ENCODE assay signal across 23 cellular contexts in genomic region chr16:85589688-85590505, GRCh38. TPM values are rescaled to one million over a fixed set of nuclear protein-coding genes. Genes with fewer than 3 reads are reported as not detected.
A peak's percentile ranks its signal among the peaks of the same experiment; 100 is the strongest.
DNase-seq lines count a peak whose midpoint lies in the region; ATAC-seq and TF ChIP-seq lines count a peak whose summit lies in the region.
"Had no signal": no experiment of that assay in that cellular context is flagged by ENCODE, and none has a peak within 500 bp of the region (broad histone marks: within the 10 kb centered on the region; RNA-seq: fewer than 3 reads in every experiment).

No MANE protein-coding gene starts in this region.

- H3K4me3 ChIP-seq in cardiac muscle cell (no peak overlapping the region), Panc1 (ENCODE audit: low read depth in 2 of 2, low read length in 2 of 2) (no peak overlapping the region), A673 (ENCODE audit: low read depth, low read length, poor library complexity, severe bottlenecking) (no peak overlapping the region)

- POLR2A ChIA-PET in Panc1 (lab: Charles Lee), result no interaction called here
- POLR2A ChIA-PET in A673 (lab: Charles Lee; ENCODE audit: low non-redundant PET), result no interaction called here

- no peak overlapping the region for H3K27ac Mint-ChIP-seq in effector memory CD8-positive, alpha-beta T cell
- H3K27ac Mint-ChIP-seq in activated naive CD8-positive, alpha-beta T cell treated with anti-CD3 and anti-CD28 coated beads for 36 hours, result no peak overlapping the region
- H3K27ac Mint-ChIP-seq: CD8-positive, alpha-beta memory T cell; HFFc6 had no signal

- H3K27me3 ChIP-seq in cardiac muscle cell, result no peaks in the 10 kb centered on the region
- no peaks in the 10 kb centered on the region for H3K27me3 ChIP-seq in Panc1 (ENCODE audit: control insufficient read depth, insufficient read depth, low read length)
- H3K27me3 ChIP-seq in A673 (replicated peaks; ENCODE audit: insufficient read depth, low read depth, low read length, poor library complexity), result no peaks in the 10 kb centered on the region

- DNase-seq in cardiac muscle cell (ENCODE audit: low read depth in 1 of 2, low spot score in 1 of 2) (no peak), cardiac septum (ENCODE audit: low spot score) (no peak), Panc1 (ENCODE audit: low read depth, low spot score) (no peak), erythroblast (lab: John Stamatoyannopoulos, UW) (peak; percentile 35 to 42), A673 (ENCODE audit: low spot score) (no peak), ureter (ENCODE audit: low spot score) (no peak)
- no peak for DNase-seq in effector memory CD8-positive, alpha-beta T cell
- DNase-seq in activated naive CD8-positive, alpha-beta T cell treated with anti-CD3 and anti-CD28 coated beads for 36 hours, result no peak
- DNase-seq: Calu3; CD8-positive, alpha-beta memory T cell; DMS153; HFFc6; NCI-H1092 treated with DMSO at 0.1 percent for 48 hours; NCI-H1436 treated with DMSO at 0.1 percent for 48 hours; NCI-H2029; NCI-H226; NCI-H524; NCI-H774; NK-92 treated with Interleukin-12 subunit alpha and Interleukin-12 subunit beta, amount 100 ng/mL, for 24 hours had no signal

- H3K36me3 ChIP-seq in cardiac muscle cell, result no peaks in the 10 kb centered on the region
- no peaks in the 10 kb centered on the region for H3K36me3 ChIP-seq in Panc1 (ENCODE audit: control insufficient read depth, insufficient read depth, low read length)
- no peaks in the 10 kb centered on the region for H3K36me3 ChIP-seq in A673 (ENCODE audit: insufficient read depth, low read length, poor library complexity, severe bottlenecking)

- H3K9me3 ChIP-seq in cardiac muscle cell (ENCODE audit: low read depth), result no peaks in the 10 kb centered on the region
- no peaks in the 10 kb centered on the region for H3K9me3 ChIP-seq in Panc1 (ENCODE audit: control insufficient read depth, insufficient read depth, low read depth, low read length)
- no peaks in the 10 kb centered on the region for H3K9me3 ChIP-seq in A673 (ENCODE audit: low read depth, low read length, poor library complexity, severe bottlenecking)

- intact Hi-C loops in cardiac septum (cut with DNase I), result no loop called here
- intact Hi-C loops in Panc1 (cut with micrococcal nuclease; ENCODE audit: unreplicated experiment), result no loop called here
- intact Hi-C loops in A673 (cut with micrococcal nuclease; ENCODE audit: unreplicated experiment), result no loop called here

- H3K27ac ChIP-seq in cardiac muscle cell, result peak overlapping the region; percentile 51
- no peak overlapping the region for H3K27ac ChIP-seq in Panc1 (ENCODE audit: low read length)
- no peak overlapping the region for H3K27ac ChIP-seq in A673 (ENCODE audit: low read depth, low read length, poor library complexity, severe bottlenecking)
- H3K27ac ChIP-seq: 22Rv1, C4-2B, KMS-11 had no signal

- BruUV-seq in Panc1 (replicated peaks; lab: Mats Ljungman, UMichigan) (TSS peak; percentile 54), A673 (replicated peaks; lab: Mats Ljungman, UMichigan) (no TSS peak)

- ATAC-seq in Panc1, result no peak
- no peak for ATAC-seq in effector memory CD8-positive, alpha-beta T cell (replicated peaks)
- ATAC-seq: SK-N-SH treated with all-trans-retinoic acid at 6 μM for 48 hours had no signal

- H3K9me3 Mint-ChIP-seq in effector memory CD8-positive, alpha-beta T cell, result no peaks in the 10 kb centered on the region
- no peaks in the 10 kb centered on the region for H3K9me3 Mint-ChIP-seq in activated naive CD8-positive, alpha-beta T cell treated with anti-CD3 and anti-CD28 coated beads for 36 hours
- H3K9me3 Mint-ChIP-seq: CD8-positive, alpha-beta memory T cell; HFFc6 had no signal

- TF ChIP-seq POLR2A in erythroblast (IDR thresholded peaks at IDR 0.05; ENCODE audit: low read length), result no peak

- peaks cover 21 to 24% of the 10 kb centered on the region in 2 donors for H3K4me1 Mint-ChIP-seq in effector memory CD8-positive, alpha-beta T cell (ENCODE audit: low read depth in 2 of 2)
- no peaks in the 10 kb centered on the region for H3K4me1 Mint-ChIP-seq in activated naive CD8-positive, alpha-beta T cell treated with anti-CD3 and anti-CD28 coated beads for 36 hours

- H3K27me3 Mint-ChIP-seq in effector memory CD8-positive, alpha-beta T cell, result no peaks in the 10 kb centered on the region
- no peaks in the 10 kb centered on the region for H3K27me3 Mint-ChIP-seq in activated naive CD8-positive, alpha-beta T cell treated with anti-CD3 and anti-CD28 coated beads for 36 hours
- H3K27me3 Mint-ChIP-seq: CD8-positive, alpha-beta memory T cell had no signal

- no peak for TF ChIP-seq CTCF in cardiac muscle cell (IDR thresholded peaks at IDR 0.05; ENCODE audit: low read depth, low read length)
- no peak for TF ChIP-seq CTCF in Panc1 (IDR thresholded peaks at IDR 0.05)
- no peak for TF ChIP-seq CTCF in A673 (conservative IDR thresholded peaks at IDR 0.05; ENCODE audit: low read depth, low read length)

- no peak overlapping the region for H3K4me3 Mint-ChIP-seq in effector memory CD8-positive, alpha-beta T cell
- H3K4me3 Mint-ChIP-seq in activated naive CD8-positive, alpha-beta T cell treated with anti-CD3 and anti-CD28 coated beads for 36 hours, result no peak overlapping the region
- H3K4me3 Mint-ChIP-seq: CD8-positive, alpha-beta memory T cell; HFFc6 had no signal

- peaks cover 28% of the 10 kb centered on the region for H3K36me3 Mint-ChIP-seq in effector memory CD8-positive, alpha-beta T cell (ENCODE audit: insufficient read depth)
- H3K36me3 Mint-ChIP-seq in activated naive CD8-positive, alpha-beta T cell treated with anti-CD3 and anti-CD28 coated beads for 36 hours, result no peaks in the 10 kb centered on the region

- in situ Hi-C loops in Panc1 (cut with HindIII; ENCODE audit: low pct_unique_long_range_greater_than_20kb, low sequenced_read_pairs), result no loop called here

- peaks cover 32% of the 10 kb centered on the region for H3K4me1 ChIP-seq in cardiac muscle cell (ENCODE audit: low read depth)
- peaks cover 26% of the 10 kb centered on the region for H3K4me1 ChIP-seq in Panc1 (ENCODE audit: control insufficient read depth, insufficient read depth, low read length)
- peaks cover 29% of the 10 kb centered on the region for H3K4me1 ChIP-seq in A673 (ENCODE audit: insufficient read depth, low read length, poor library complexity, severe bottlenecking)

- CTCF ChIA-PET in Panc1 (lab: Charles Lee), result no interaction called here
- CTCF ChIA-PET in A673 (lab: Charles Lee), result no interaction called here

RNA-seq across cellular contexts. Expression of gene GSE1, which starts 23.2 kb away (rescaled TPM):
- 89.4 and 174 TPM in 2 replicates for total RNA-seq in cardiac muscle cell
- polyA plus RNA-seq in cardiac muscle cell, result 48.8 and 64.9 TPM in 2 replicates
- total RNA-seq in cardiac septum, result 56.4 TPM
- total RNA-seq in Panc1 (2021; ENCODE audit: unreplicated experiment), result 97.5 TPM
- polyA plus RNA-seq in Panc1 (2012; ENCODE audit: insufficient read length), result 79.9 TPM
- total RNA-seq in A673 (2021), result 64.2 and 72.4 TPM in 2 replicates
- 10 to 100 TPM; 25.1 to 27.6 TPM for total RNA-seq in activated naive CD8-positive, alpha-beta T cell treated with anti-CD3 and anti-CD28 coated beads for 36 hours
- 49.8 TPM for total RNA-seq in ureter

Comparison
In these comparisons a context has a peak if more than half of its experiments do, and no peak if none do; other contexts are left out.
1. DNase-seq: peak in erythroblast (2 of 2); none in cardiac muscle cell (0 of 2), cardiac septum (single experiment), Panc1 (single experiment), A673 (single experiment), effector memory CD8-positive, alpha-beta T cell (0 of 3), activated naive CD8-positive, alpha-beta T cell treated with anti-CD3 and anti-CD28 coated beads for 36 hours (single experiment) and ureter (single experiment).